In the genomic region with DNA sequence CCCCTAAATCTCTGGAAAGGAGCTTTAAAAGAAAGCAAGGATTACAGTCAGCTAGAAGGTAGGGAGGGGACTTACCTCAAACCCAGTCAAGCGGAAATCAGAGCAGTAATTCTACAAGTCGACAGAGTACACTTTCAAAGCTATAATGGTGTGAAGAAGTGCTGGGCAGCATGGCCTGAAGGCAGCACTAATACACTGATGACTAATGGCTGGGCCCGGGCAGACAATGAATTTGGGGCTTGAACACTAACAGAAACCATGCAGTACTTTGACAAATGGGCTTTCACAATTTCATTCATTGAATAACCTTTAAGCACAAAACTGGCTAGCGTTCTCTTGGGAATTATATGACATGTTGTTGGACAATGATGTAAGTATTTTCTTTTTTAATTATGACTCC, we compare ENCODE assay signal across 14 cellular contexts. TPM values are rescaled to one million over a fixed set of nuclear protein-coding genes. Genes with fewer than 3 reads are reported as not detected.
DNase-seq lines count a peak whose midpoint lies in the region; ATAC-seq, FAIRE-seq and TF ChIP-seq lines count a peak whose summit lies in the region.
"Had no signal": no experiment of that assay in that cellular context is flagged by ENCODE, and none has a peak within 500 bp of the region (broad histone marks: within the 10 kb centered on the region; RNA-seq: fewer than 3 reads in every experiment).

No MANE protein-coding gene starts in this region.

- no peaks in the 10 kb centered on the region for H3K27me3 ChIP-seq in keratinocyte (ENCODE audit: control insufficient read depth, extremely low read depth, insufficient read depth, low read length)
- peaks cover 63% of the 10 kb centered on the region for H3K27me3 ChIP-seq in transverse colon
- H3K27me3 ChIP-seq in PC-9 (ENCODE audit: insufficient read depth, low read depth), result peaks cover 53% of the 10 kb centered on the region
- H3K27me3 ChIP-seq: right atrium auricular region had no signal

- H2AFZ ChIP-seq in keratinocyte (ENCODE audit: control insufficient read depth, low read length) (no peak overlapping the region), PC-9 (no peak overlapping the region)

- H3K4me1 ChIP-seq in keratinocyte (ENCODE audit: control insufficient read depth, extremely low read depth, insufficient read depth, low read length), result peaks cover 57% of the 10 kb centered on the region
- H3K4me1 ChIP-seq in transverse colon, result peaks cover 4 to 31% (median 12%) of the 10 kb centered on the region in 4 donors
- no peaks in the 10 kb centered on the region for H3K4me1 ChIP-seq in PC-9 (replicated peaks; ENCODE audit: insufficient read depth)

- dilution Hi-C loops in keratinocyte (cut with MboI; ENCODE audit: extremely low pct_ligation_motif_present, low sequenced_read_pairs), result no loop called here

- H3K9ac ChIP-seq in keratinocyte (ENCODE audit: control insufficient read depth, extremely low read depth, insufficient read depth, low read length), result peak overlapping the region; percentile 47

- WGBS in transverse colon (ENCODE audit: low coverage in 1 of 2), 2 donors, result 65 to 70% methylated on average over 2 to 4 of the region's 4 CpGs

- no peaks in the 10 kb centered on the region for H3K9me2 ChIP-seq in PC-9 (ENCODE audit: insufficient read depth)

- H3K79me2 ChIP-seq in keratinocyte (ENCODE audit: control insufficient read depth, insufficient read depth, low read length), result peaks cover 34% of the 10 kb centered on the region
- H3K79me2 ChIP-seq in PC-9 (ENCODE audit: low read depth), result no peaks in the 10 kb centered on the region

- ATAC-seq in HG03432 (IDR thresholded peaks at IDR 0.05; ENCODE audit: unreplicated experiment), result no peak

- H3K9me1 ChIP-seq in keratinocyte (ENCODE audit: control insufficient read depth, extremely low read depth, insufficient read depth, low read length), result no peaks in the 10 kb centered on the region

- H3K36me3 ChIP-seq in keratinocyte (ENCODE audit: control insufficient read depth in 2 of 2, extremely low read depth in 1 of 2, insufficient read depth in 2 of 2, low read length in 2 of 2) (no peaks in the 10 kb centered on the region), transverse colon (no peaks in the 10 kb centered on the region), PC-9 (ENCODE audit: low read depth) (no peaks in the 10 kb centered on the region)
- H3K36me3 ChIP-seq: right atrium auricular region had no signal

- H3K4me3 ChIP-seq in astrocyte of the spinal cord (ENCODE audit: low read depth, low read length) (no peak overlapping the region), keratinocyte (ENCODE audit: control insufficient read depth in 2 of 3, extremely low read depth in 1 of 3, insufficient read depth in 2 of 3, low read depth in 1 of 3, low read length in 3 of 3) (peak overlapping the region in 2 of 3 experiments; percentile 46 to 49), transverse colon (no peak overlapping the region), PC-9 (no peak overlapping the region)
- H3K4me3 ChIP-seq: right atrium auricular region had no signal

- FAIRE-seq in keratinocyte (lab: Jason Lieb, UNC), result peak; percentile 99
- FAIRE-seq: kidney had no signal

- TF ChIP-seq POLR2A in transverse colon (IDR thresholded peaks at IDR 0.05), result no peak

- no peaks in the 10 kb centered on the region for H4K20me1 ChIP-seq in keratinocyte (ENCODE audit: control insufficient read depth, extremely low read depth, insufficient read depth, low read length)
- no peaks in the 10 kb centered on the region for H4K20me1 ChIP-seq in PC-9 (ENCODE audit: insufficient read depth)

- POLR2A ChIA-PET in PC-9 (lab: Charles Lee; ENCODE audit: unreplicated experiment), result no interaction called here

- TF ChIP-seq CTCF in astrocyte of the spinal cord (IDR thresholded peaks at IDR 0.05; ENCODE audit: low read depth, low read length) (no peak), keratinocyte (optimal IDR thresholded peaks at IDR 0.05 in 1 of 3, IDR thresholded peaks at IDR 0.05 in 1 of 3, conservative IDR thresholded peaks at IDR 0.05 in 1 of 3; ENCODE audit: extremely low read depth in 1 of 3, insufficient read depth in 2 of 3, low read length in 3 of 3) (no peak), transverse colon (IDR thresholded peaks at IDR 0.05) (no peak), PC-9 (conservative IDR thresholded peaks at IDR 0.05) (no peak)

- DNase-seq in HK-2 (ENCODE audit: unreplicated experiment) (peak; percentile 32), astrocyte of the spinal cord (ENCODE audit: low read depth, low spot score) (peak; percentile 51), keratinocyte (ENCODE audit: low read depth, low spot score) (no peak), transverse colon (no peak), PC-9 (no peak), T1000 (lab: John Stamatoyannopoulos, UW) (no peak), NCI-H146 (lab: John Stamatoyannopoulos, UW) (no peak)
- DNase-seq: activated CD4-positive, CD25-positive, alpha-beta regulatory T cell treated with anti-CD3 and anti-CD28 coated beads, Interleukin-2, amount 50 U/mL, for 72 hours; activated naive CD4-positive, alpha-beta T cell treated with anti-CD3 and anti-CD28 coated beads, Interleukin-2, amount 10 ng/mL, durations not matched to agents 7 days and 5 days; DMS79 treated with DMSO at 0.1 percent for 48 hours; kidney; NCI-H187 treated with DMSO at 0.1 percent for 48 hours had no signal

- H3K9me3 ChIP-seq in keratinocyte (ENCODE audit: control insufficient read depth, low read depth, low read length) (no peaks in the 10 kb centered on the region), transverse colon (no peaks in the 10 kb centered on the region), PC-9 (ENCODE audit: insufficient read depth, low read depth) (no peaks in the 10 kb centered on the region)
- H3K9me3 ChIP-seq: right atrium auricular region had no signal

- CTCF ChIA-PET in PC-9 (lab: Charles Lee), result no interaction called here

- no peaks in the 10 kb centered on the region for H3F3A ChIP-seq in PC-9 (ENCODE audit: insufficient read depth, low read depth)

- H3K4me2 ChIP-seq in keratinocyte (ENCODE audit: control insufficient read depth, extremely low read depth, insufficient read depth, low read depth, low read length) (peak overlapping the region; percentile 95), PC-9 (no peak overlapping the region)

- intact Hi-C loops in transverse colon (cut with DNase I; ENCODE audit: low total_unique reads), result loop anchor here (10.0 kb wide), 1 partner anchor 257 kb away; no protein-coding TSS in a partner anchor
- intact Hi-C loops in PC-9 (cut with micrococcal nuclease; ENCODE audit: unreplicated experiment), result no loop called here

- no TSS peak for BruUV-seq in PC-9 (replicated peaks; lab: Mats Ljungman, UMichigan)

- in situ Hi-C loops in astrocyte of the spinal cord (cut with HindIII; ENCODE audit: low sequenced_read_pairs), result no loop called here
- in situ Hi-C loops in transverse colon (cut with MboI; ENCODE audit: low pct_ligation_motif_present in 1 of 4, low pct_unique_long_range_greater_than_20kb in 1 of 4, low sequenced_read_pairs in 3 of 4), result loop anchor here in 1 of 4 donors (25.0 kb wide), 3 partner anchors 245 to 605 kb away; no protein-coding TSS in a partner anchor

- no peak for TF ChIP-seq EP300 in transverse colon (IDR thresholded peaks at IDR 0.05; ENCODE audit: low read depth)

- H3K27ac ChIP-seq in keratinocyte (ENCODE audit: control insufficient read depth, insufficient read depth, low read length) (peak overlapping the region; percentile 93), transverse colon (peak overlapping the region; percentile 27 to 81 (median 35)), PC-9 (no peak overlapping the region)
- H3K27ac ChIP-seq: right atrium auricular region had no signal

RNA-seq across cellular contexts. Expression of a gene that starts 4.7 kb away (rescaled TPM):
- 2.0 to 3.7 TPM (median 3.6 TPM) in 3 replicates for polyA plus RNA-seq in keratinocyte
- polyA plus RNA-seq in keratinocyte (2011; ENCODE audit: low read depth), result 2.1 TPM
- polyA plus RNA-seq in keratinocyte (2011; cell fraction: cytosol; rRNA removed), result 4.2 and 4.3 TPM in 2 replicates
- polyA plus RNA-seq in keratinocyte (2011; cell fraction: nucleus; rRNA removed), result 10.5 and 13.0 TPM in 2 replicates
- 3.5 and 5.1 TPM in 2 replicates for polyA plus RNA-seq in keratinocyte (2012; ENCODE audit: low replicate concordance)
- polyA minus RNA-seq in keratinocyte, result 14.7 to 24.0 TPM (median 15.6 TPM) in 3 replicates
- 8.2 TPM for polyA minus RNA-seq in keratinocyte (2011; cell fraction: cytosol; rRNA and poly(A)+ RNA removed)
- polyA minus RNA-seq in keratinocyte (2011; cell fraction: nucleus; rRNA and poly(A)+ RNA removed), result 13.1 and 21.2 TPM in 2 replicates
- total RNA-seq in transverse colon (10 to 100 TPM in 1 of 4 donors, 1 to 10 TPM in 3; 3.7 to 41.1 (median 5.3) TPM), PC-9 (2021) (not detected in 2 replicates)

Comparison
In these comparisons a context has a peak if more than half of its experiments do, and no peak if none do; other contexts are left out.
1. DNase-seq: peak in HK-2 (single experiment) and astrocyte of the spinal cord (single experiment); none in keratinocyte (single experiment), transverse colon (single experiment), PC-9 (0 of 2), T1000 (single experiment) and NCI-H146 (single experiment).
2. H3K4me3 ChIP-seq: peak in keratinocyte (2 of 3); none in astrocyte of the spinal cord (single experiment), transverse colon (0 of 4) and PC-9 (single experiment).